In the genomic region with DNA sequence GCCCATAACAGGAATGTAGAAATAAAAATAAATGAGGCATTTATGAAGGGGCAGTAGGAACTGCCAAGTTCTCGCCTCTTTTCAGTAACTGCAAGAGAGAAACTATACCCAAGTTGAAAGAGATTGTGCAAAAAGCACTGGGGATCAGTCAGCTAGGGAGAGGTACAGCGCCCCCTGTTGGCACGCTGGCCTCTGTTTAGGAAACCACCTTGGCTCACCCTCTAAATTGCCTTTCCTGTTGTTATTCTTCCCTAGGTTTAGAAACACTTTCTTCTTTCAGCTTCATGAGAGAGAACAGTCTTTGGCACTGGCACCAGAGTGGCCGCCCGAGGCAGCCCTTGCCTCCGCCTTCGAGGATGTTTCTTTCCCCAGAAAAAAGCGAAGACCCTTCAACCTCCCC, we compare ENCODE assay signal across 8 cellular contexts.
DNase-seq lines count a peak whose midpoint lies in the region; ATAC-seq, FAIRE-seq and TF ChIP-seq lines count a peak whose summit lies in the region.

No MANE protein-coding gene starts in this region.

- no peaks in the 10 kb centered on the region for H3K79me2 ChIP-seq in keratinocyte (ENCODE audit: control insufficient read depth, insufficient read depth, low read length)

- no peaks in the 10 kb centered on the region for H3K9me1 ChIP-seq in keratinocyte (ENCODE audit: control insufficient read depth, extremely low read depth, insufficient read depth, low read length)

- no peak overlapping the region for H3K27ac ChIP-seq in keratinocyte (ENCODE audit: control insufficient read depth, insufficient read depth, low read length)

- dilution Hi-C loops in keratinocyte (cut with MboI; ENCODE audit: extremely low pct_ligation_motif_present, low sequenced_read_pairs), result no loop called here

- H3K4me2 ChIP-seq in keratinocyte (ENCODE audit: control insufficient read depth, extremely low read depth, insufficient read depth, low read depth, low read length), result no peak overlapping the region

- no peaks in the 10 kb centered on the region for H4K20me1 ChIP-seq in keratinocyte (ENCODE audit: control insufficient read depth, extremely low read depth, insufficient read depth, low read length)

- H3K36me3 ChIP-seq in keratinocyte (ENCODE audit: control insufficient read depth in 2 of 2, extremely low read depth in 1 of 2, insufficient read depth in 2 of 2, low read length in 2 of 2), result no peaks in the 10 kb centered on the region

- DNase-seq in DMS53 (lab: John Stamatoyannopoulos, UW) (peak; percentile 75), Kasumi-1 (lab: John Stamatoyannopoulos, UW) (peak; percentile 31 to 43), T-helper 1 cell (peak; percentile 9 to 47 (median 31)), keratinocyte (ENCODE audit: low read depth, low spot score) (no peak), GM19240 (ENCODE audit: insufficient read length, low spot score) (no peak)
- DNase-seq in stimulated activated CD4-positive, alpha-beta T cell treated with anti-CD3 and anti-CD28 coated beads, Interleukin-2, amount 100 ng/mL, for 48 hours, result peak; percentile 49 to 67

- H3K36me3 Mint-ChIP-seq in brain, result no peaks in the 10 kb centered on the region

- H2AFZ ChIP-seq in keratinocyte (ENCODE audit: control insufficient read depth, low read length), result no peak overlapping the region

- peak; percentile 67 for FAIRE-seq in keratinocyte (lab: Jason Lieb, UNC)

- peak; percentile 68 to 80 for TF ChIP-seq CTCF in brain (conservative IDR thresholded peaks at IDR 0.05)
- peak; percentile 68 to 88 (median 82) for TF ChIP-seq CTCF in keratinocyte (optimal IDR thresholded peaks at IDR 0.05 in 1 of 3, IDR thresholded peaks at IDR 0.05 in 1 of 3, conservative IDR thresholded peaks at IDR 0.05 in 1 of 3; ENCODE audit: extremely low read depth in 1 of 3, insufficient read depth in 2 of 3, low read length in 3 of 3)

- no peaks in the 10 kb centered on the region for H3K4me1 ChIP-seq in keratinocyte (ENCODE audit: control insufficient read depth, extremely low read depth, insufficient read depth, low read length)

- peak overlapping the region in 4 of 5 experiments; percentile 34 to 61 (median 57) for H3K4me3 Mint-ChIP-seq in brain

- no peaks in the 10 kb centered on the region for H3K9me3 Mint-ChIP-seq in brain

- no peak for ATAC-seq in HG02588 (IDR thresholded peaks at IDR 0.05; ENCODE audit: unreplicated experiment)

- H3K27me3 Mint-ChIP-seq in brain, result no peaks in the 10 kb centered on the region

- no peak overlapping the region for H3K4me3 ChIP-seq in keratinocyte (ENCODE audit: control insufficient read depth in 2 of 3, extremely low read depth in 1 of 3, insufficient read depth in 2 of 3, low read depth in 1 of 3, low read length in 3 of 3)

- H3K9ac ChIP-seq in keratinocyte (ENCODE audit: control insufficient read depth, extremely low read depth, insufficient read depth, low read length), result no peak overlapping the region

- no peaks in the 10 kb centered on the region for H3K9me3 ChIP-seq in keratinocyte (ENCODE audit: control insufficient read depth, low read depth, low read length)

- H3K27me3 ChIP-seq in keratinocyte (ENCODE audit: control insufficient read depth, extremely low read depth, insufficient read depth, low read length), result peaks cover 6% of the 10 kb centered on the region

- peaks cover 44% of the 10 kb centered on the region for H3K4me1 Mint-ChIP-seq in brain

- peak overlapping the region; percentile 10 to 87 (median 63) for H3K27ac Mint-ChIP-seq in brain

Comparison
In these comparisons a context has a peak if more than half of its experiments do, and no peak if none do; other contexts are left out.
1. DNase-seq: peak in DMS53 (single experiment), Kasumi-1 (2 of 2), T-helper 1 cell (5 of 5) and stimulated activated CD4-positive, alpha-beta T cell treated with anti-CD3 and anti-CD28 coated beads, Interleukin-2, amount 100 ng/mL, for 48 hours (2 of 2); none in keratinocyte (single experiment) and GM19240 (single experiment).